In the genomic region with DNA sequence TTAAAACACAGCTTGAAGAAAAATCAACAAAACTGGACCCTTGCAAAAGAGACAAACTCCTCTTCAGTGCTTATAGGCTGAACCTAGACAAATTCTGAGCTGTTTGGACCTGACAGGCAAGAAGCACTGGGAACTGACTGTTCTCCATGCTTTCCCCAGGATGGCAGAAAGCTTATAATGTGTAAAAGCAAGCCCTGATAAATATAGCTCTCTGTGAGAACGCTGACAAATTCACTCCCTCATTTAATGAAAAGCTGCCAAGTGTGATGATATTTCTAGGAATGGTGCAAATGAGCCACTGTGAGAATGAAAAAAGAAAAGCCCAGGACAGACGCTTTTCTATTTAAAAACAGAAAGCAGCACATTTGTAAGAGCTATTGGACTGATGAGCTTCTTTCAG, we compare ENCODE assay signal across 16 cellular contexts.
DNase-seq lines count a peak whose midpoint lies in the region; ATAC-seq, FAIRE-seq and TF ChIP-seq lines count a peak whose summit lies in the region.
"Had no signal": no experiment of that assay in that cellular context is flagged by ENCODE, and none has a peak within 500 bp of the region (broad histone marks: within the 10 kb centered on the region; RNA-seq: fewer than 3 reads in every experiment).

No MANE protein-coding gene starts in this region.

- H3K36me3 ChIP-seq in left ventricle myocardium inferior (no peaks in the 10 kb centered on the region), small intestine (ENCODE audit: control insufficient read depth in 2 of 2, insufficient read depth in 2 of 2, low read length in 2 of 2) (no peaks in the 10 kb centered on the region)
- H3K36me3 ChIP-seq: prostate gland, tibial artery had no signal

- peak overlapping the region; percentile 83 for H3K27ac Mint-ChIP-seq in nephron progenitor cell

- H3K36me3 Mint-ChIP-seq in nephron progenitor cell (ENCODE audit: low read depth), result no peaks in the 10 kb centered on the region
- H3K36me3 Mint-ChIP-seq: activated naive CD4-positive, alpha-beta T cell treated with anti-CD3 and anti-CD28 coated beads, Interleukin-2, amount 50 U/mL, for 72 hours had no signal

- FAIRE-seq in small intestine (lab: Jason Lieb, UNC), result no peak

- H3K4me1 ChIP-seq in left ventricle myocardium inferior (no peaks in the 10 kb centered on the region), small intestine (ENCODE audit: control insufficient read depth in 2 of 2, insufficient read depth in 1 of 2, low read depth in 1 of 2, low read length in 1 of 2) (no peaks in the 10 kb centered on the region)
- H3K4me1 ChIP-seq: prostate gland, tibial artery had no signal

- DNase-seq in Right ventricle myocardium inferior (ENCODE audit: missing footprints) (no peak), left ventricle myocardium inferior (no peak), cardiac fibroblast (ENCODE audit: low read depth in 2 of 2) (peak; percentile 6 to 57), nephron progenitor cell (no peak), superior temporal gyrus (ENCODE audit: extremely low spot score) (peak; percentile 87), small intestine (no peak)
- no peak for DNase-seq in activated CD4-positive, CD25-positive, alpha-beta regulatory T cell treated with anti-CD3 and anti-CD28 coated beads, Interleukin-2, amount 50 U/mL, for 72 hours
- DNase-seq: islet precursor cell; NCI-H524 treated with DMSO at 0.1 percent for 48 hours; stimulated activated CD4-positive, alpha-beta T cell treated with anti-CD3 and anti-CD28 coated beads, Interleukin-2, amount 100 ng/mL, for 48 hours; stimulated activated CD8-positive, alpha-beta memory T cell treated with anti-CD3 and anti-CD28 coated beads, Interleukin-4, amount 100 ng/mL, for 48 hours had no signal

- H3K27ac ChIP-seq in left ventricle myocardium inferior (replicated peaks), result no peak overlapping the region
- no peak overlapping the region for H3K27ac ChIP-seq in small intestine (ENCODE audit: low read depth in 1 of 2, low read length in 1 of 2)
- H3K27ac ChIP-seq: prostate gland, tibial artery had no signal

- ATAC-seq in Right ventricle myocardium inferior, result peak; percentile 60
- ATAC-seq in HG03442 (IDR thresholded peaks at IDR 0.05; ENCODE audit: unreplicated experiment), result no peak

- no peak overlapping the region for H3K4me3 Mint-ChIP-seq in nephron progenitor cell

- peaks cover 16% of the 10 kb centered on the region for H3K4me1 Mint-ChIP-seq in nephron progenitor cell

- no peak overlapping the region for H3K4me3 ChIP-seq in left ventricle myocardium inferior
- H3K4me3 ChIP-seq in cardiac fibroblast (replicated peaks in 1 of 2; ENCODE audit: low read depth in 2 of 2, low read length in 2 of 2), result no peak overlapping the region
- H3K4me3 ChIP-seq in small intestine (ENCODE audit: low read depth in 1 of 2, low read length in 2 of 2), result no peak overlapping the region
- H3K4me3 ChIP-seq: prostate gland, tibial artery had no signal

- 49 to 61% (median 61%) methylated on average over 2 of the region's 2 CpGs for WGBS in small intestine, 3 donors

- H3K9me3 Mint-ChIP-seq in nephron progenitor cell, result no peaks in the 10 kb centered on the region
- H3K9me3 Mint-ChIP-seq: activated naive CD4-positive, alpha-beta T cell treated with anti-CD3 and anti-CD28 coated beads, Interleukin-2, amount 50 U/mL, for 72 hours; CD8-positive, alpha-beta memory T cell had no signal

- H3K27me3 Mint-ChIP-seq in nephron progenitor cell (ENCODE audit: low read depth, poor library complexity), result no peaks in the 10 kb centered on the region
- H3K27me3 Mint-ChIP-seq: CD8-positive, alpha-beta memory T cell had no signal

- H3K9me3 ChIP-seq in left ventricle myocardium inferior (replicated peaks) (no peaks in the 10 kb centered on the region), small intestine (ENCODE audit: control insufficient read depth, low read depth) (no peaks in the 10 kb centered on the region)
- H3K9me3 ChIP-seq: prostate gland, tibial artery had no signal

- intact Hi-C loops in Right ventricle myocardium inferior (cut with DNase I), result loop anchor here (10.0 kb wide), 1 partner anchor 427 kb away; no protein-coding TSS in a partner anchor
- intact Hi-C loops in left ventricle myocardium inferior (cut with micrococcal nuclease), result no loop called here

- H3K27me3 ChIP-seq in left ventricle myocardium inferior (ENCODE audit: low read depth) (no peaks in the 10 kb centered on the region), small intestine (ENCODE audit: control insufficient read depth in 2 of 2, insufficient read depth in 2 of 2, low read length in 2 of 2) (no peaks in the 10 kb centered on the region)
- H3K27me3 ChIP-seq: tibial artery had no signal

- TF ChIP-seq CTCF in left ventricle myocardium inferior (IDR thresholded peaks at IDR 0.05; ENCODE audit: borderline replicate concordance) (no peak), cardiac fibroblast (IDR thresholded peaks at IDR 0.05; ENCODE audit: low read depth, low read length) (no peak), nephron progenitor cell (IDR thresholded peaks at IDR 0.05) (no peak)

Comparison
In these comparisons a context has a peak if more than half of its experiments do, and no peak if none do; other contexts are left out.
1. DNase-seq: peak in cardiac fibroblast (2 of 2) and superior temporal gyrus (single experiment); none in Right ventricle myocardium inferior (single experiment), left ventricle myocardium inferior (single experiment), nephron progenitor cell (single experiment), activated CD4-positive, CD25-positive, alpha-beta regulatory T cell treated with anti-CD3 and anti-CD28 coated beads, Interleukin-2, amount 50 U/mL, for 72 hours (single experiment) and small intestine (single experiment).